ENCODE assay signal across 8 cellular contexts in the genomic region with DNA sequence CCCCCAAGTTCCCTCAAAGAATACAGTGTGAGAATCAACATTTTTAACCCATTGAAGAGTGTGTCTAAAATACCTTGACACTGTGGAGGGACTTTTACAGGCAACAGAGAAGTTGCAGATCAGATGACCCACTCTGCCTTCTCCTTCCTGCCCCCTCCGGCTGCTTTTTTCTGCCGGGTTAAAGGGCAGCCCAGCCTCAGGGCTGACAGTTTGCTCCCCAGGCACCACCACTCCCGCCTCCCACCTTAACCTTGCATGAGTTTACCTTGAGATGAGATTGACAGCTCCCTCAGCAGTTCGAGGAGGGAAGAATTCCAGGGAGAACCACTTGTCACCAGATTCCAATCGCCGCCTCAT. TPM values are rescaled to one million over a fixed set of nuclear protein-coding genes. Genes with fewer than 3 reads are reported as not detected.
DNase-seq lines count a peak whose midpoint lies in the region; TF ChIP-seq lines count a peak whose summit lies in the region.

No MANE protein-coding gene starts in this region.

- no peaks in the 10 kb centered on the region for H3K9me3 Mint-ChIP-seq in CD14-positive monocyte
- no peaks in the 10 kb centered on the region for H3K9me3 Mint-ChIP-seq in nephron progenitor cell

- H3K36me3 Mint-ChIP-seq in CD14-positive monocyte (peaks cover 46 to 53% of the 10 kb centered on the region in 2 donors), nephron progenitor cell (ENCODE audit: low read depth) (peaks cover 15% of the 10 kb centered on the region)

- no peak for TF ChIP-seq CTCF in CD14-positive monocyte (IDR thresholded peaks at IDR 0.05)
- no peak for TF ChIP-seq CTCF in RWPE1 (conservative IDR thresholded peaks at IDR 0.05; ENCODE audit: low read depth)
- no peak for TF ChIP-seq CTCF in nephron progenitor cell (IDR thresholded peaks at IDR 0.05)

- peak overlapping the region; percentile 94 to 96 for H3K4me3 Mint-ChIP-seq in CD14-positive monocyte
- peak overlapping the region; percentile 98 for H3K4me3 Mint-ChIP-seq in nephron progenitor cell

- H3K27me3 Mint-ChIP-seq in CD14-positive monocyte (ENCODE audit: low read depth in 3 of 3) (peaks cover 0 to 2% (median 0%) of the 10 kb centered on the region in 3 donors), nephron progenitor cell (ENCODE audit: low read depth, poor library complexity) (no peaks in the 10 kb centered on the region)

- no peak for TF ChIP-seq POLR2A in erythroblast (IDR thresholded peaks at IDR 0.05; ENCODE audit: low read length)

- peak overlapping the region; percentile 86 to 100 (median 99) for H3K27ac Mint-ChIP-seq in CD14-positive monocyte
- H3K27ac Mint-ChIP-seq in nephron progenitor cell = peak overlapping the region; percentile 99

- POLR2A ChIA-PET in RWPE1 (lab: Yijun Ruan, JAX; ENCODE audit: low non-redundant PET) = no interaction called here

- H3K4me1 Mint-ChIP-seq in CD14-positive monocyte (peaks cover 57% of the 10 kb centered on the region), nephron progenitor cell (peaks cover 77% of the 10 kb centered on the region)

- intact Hi-C loops in CD14-positive monocyte (cut with micrococcal nuclease) = loop anchor here in 1 of 2 donors (2.0 to 10.0 kb wide), 3 partner anchors 14 to 182 kb away; a partner anchor contains a TSS

- H3K27ac ChIP-seq in RWPE1 = peak overlapping the region; percentile 99

- DNase-seq in CD14-positive monocyte (ENCODE audit: low spot score) (no peak), RWPE1 (ENCODE audit: low spot score) (peak; percentile 20), erythroblast (lab: John Stamatoyannopoulos, UW) (peak; percentile 46 to 62), nephron progenitor cell (peak; percentile 32), NCI-H446 (lab: John Stamatoyannopoulos, UW) (no peak), NCI-H1436 (lab: John Stamatoyannopoulos, UW) (no peak), T1000 (lab: John Stamatoyannopoulos, UW) (no peak)
- no peak for DNase-seq in stimulated activated CD4-positive, alpha-beta T cell treated with anti-CD3 and anti-CD28 coated beads, Interleukin-4, amount 100 ng/mL, for 24 hours

- CTCF ChIA-PET in RWPE1 (lab: Yijun Ruan, JAX) = interaction anchor here (0.6 to 1.1 kb wide), 2 partner anchors 15 to 165 kb away, joined by 3 to 5 read pairs; no protein-coding TSS in a partner anchor

RNA-seq across cellular contexts. Expression of a gene that starts 3.2 kb away (rescaled TPM):
- 1 to 10 TPM; 4.5 to 8.5 TPM for polyA plus RNA-seq in CD14-positive monocyte

RNA-seq across cellular contexts. Expression of a gene that starts 3.4 kb away (rescaled TPM):
- polyA plus RNA-seq in CD14-positive monocyte = 1 to 10 TPM; 3.8 to 4.2 TPM

RNA-seq across cellular contexts. Expression of a gene that starts 40.6 kb away (rescaled TPM):
- polyA plus RNA-seq in CD14-positive monocyte = not detected

RNA-seq across cellular contexts. Expression of a gene that starts 45.0 kb away (rescaled TPM):
- polyA plus RNA-seq in CD14-positive monocyte = not detected

RNA-seq across cellular contexts. Expression of a gene that starts 56.2 kb away (rescaled TPM):
- not detected for polyA plus RNA-seq in CD14-positive monocyte

Comparison
In these comparisons a context has a peak if more than half of its experiments do, and no peak if none do; other contexts are left out.
1. DNase-seq: peak in RWPE1 (single experiment), erythroblast (2 of 2) and nephron progenitor cell (single experiment); none in CD14-positive monocyte (single experiment), NCI-H446 (0 of 2), NCI-H1436 (single experiment), stimulated activated CD4-positive, alpha-beta T cell treated with anti-CD3 and anti-CD28 coated beads, Interleukin-4, amount 100 ng/mL, for 24 hours (single experiment) and T1000 (single experiment).